Comparison of ENCODE assay signal across 8 cellular contexts in genomic region chr10:74081192-74081803, GRCh38.
DNase-seq lines count a peak whose midpoint lies in the region; ATAC-seq, FAIRE-seq and TF ChIP-seq lines count a peak whose summit lies in the region.

No MANE protein-coding gene starts in this region.

- H3K9me3 ChIP-seq in WERI-Rb-1 (ENCODE audit: severe bottlenecking), result no peaks in the 10 kb centered on the region
- H3K9me3 ChIP-seq in endothelial cell of umbilical vein (replicated peaks; ENCODE audit: control insufficient read depth, insufficient read depth, low read length), result no peaks in the 10 kb centered on the region
- no peaks in the 10 kb centered on the region for H3K9me3 ChIP-seq in tibial nerve

- H3K9me1 ChIP-seq in endothelial cell of umbilical vein (replicated peaks; ENCODE audit: control insufficient read depth, extremely low read depth, insufficient read depth, low read length), result no peaks in the 10 kb centered on the region

- POLR2A ChIA-PET in endothelial cell of umbilical vein (lab: Charles Lee), result interaction anchor here (0.5 to 0.8 kb wide), 3 partner anchors 70 to 184 kb away, joined by 3 to 6 read pairs (median 5); partner anchors contain the start of gene ADK

- WGBS in tibial nerve, 2 donors, result 39 to 42% methylated on average over 4 of the region's 4 CpGs

- no peak overlapping the region for H2AFZ ChIP-seq in endothelial cell of umbilical vein (ENCODE audit: low read depth, low read length)

- no peak overlapping the region for H3K4me2 ChIP-seq in endothelial cell of umbilical vein (ENCODE audit: insufficient read depth, low read length)

- H3K36me3 ChIP-seq in WERI-Rb-1, result peaks cover 18% of the 10 kb centered on the region
- peaks cover 5 to 16% of the 10 kb centered on the region in 2 experiments for H3K36me3 ChIP-seq in endothelial cell of umbilical vein (ENCODE audit: control insufficient read depth in 2 of 2, extremely low read depth in 1 of 2, insufficient read depth in 2 of 2, low read length in 2 of 2)
- peaks cover 0 to 24% (median 0%) of the 10 kb centered on the region in 3 donors for H3K36me3 ChIP-seq in tibial nerve

- CTCF ChIA-PET in activated CD8-positive, alpha-beta memory T cell treated with anti-CD3 and anti-CD28 coated beads, Interleukin-2, amount 10 ng/mL, durations not matched to agents 7 days and 5 days (lab: Charles Lee), result interaction anchor here (0.6 to 4.6 kb wide), 23 partner anchors 11 to 201 kb away, joined by 3 to 42 read pairs (median 4); no protein-coding TSS in a partner anchor
- CTCF ChIA-PET in endothelial cell of umbilical vein (lab: Charles Lee), result interaction anchor here (0.5 to 8.1 kb wide), 63 partner anchors 10 to 246 kb away, joined by 3 to 191 read pairs (median 4); partner anchors contain the start of genes PLAU and VCL

- H3K9me3 Mint-ChIP-seq in activated CD8-positive, alpha-beta memory T cell treated with anti-CD3 and anti-CD28 coated beads, Interleukin-2, amount 10 ng/mL, durations not matched to agents 7 days and 5 days (ENCODE audit: low read depth), result no peaks in the 10 kb centered on the region

- dilution Hi-C loops in endothelial cell of umbilical vein (cut with MboI; ENCODE audit: extremely low pct_ligation_motif_present, low sequenced_read_pairs), result no loop called here

- peaks cover 41% of the 10 kb centered on the region for H3K79me2 ChIP-seq in endothelial cell of umbilical vein (ENCODE audit: control insufficient read depth, insufficient read depth, low read length)

- no peaks in the 10 kb centered on the region for H3K27me3 Mint-ChIP-seq in activated CD8-positive, alpha-beta memory T cell treated with anti-CD3 and anti-CD28 coated beads, Interleukin-2, amount 10 ng/mL, durations not matched to agents 7 days and 5 days

- ATAC-seq in activated CD8-positive, alpha-beta memory T cell treated with anti-CD3 and anti-CD28 coated beads, Interleukin-2, amount 10 ng/mL, durations not matched to agents 7 days and 5 days, result peak; percentile 34
- ATAC-seq in HG03457 (IDR thresholded peaks at IDR 0.05; ENCODE audit: unreplicated experiment), result no peak

- TF ChIP-seq POLR2A in endothelial cell of umbilical vein (IDR thresholded peaks at IDR 0.05; ENCODE audit: low read depth, low read length), result no peak
- TF ChIP-seq POLR2A in tibial nerve (IDR thresholded peaks at IDR 0.05), result no peak

- H3K27me3 ChIP-seq in WERI-Rb-1 (ENCODE audit: insufficient read depth, low read depth, severe bottlenecking) (no peaks in the 10 kb centered on the region), endothelial cell of umbilical vein (ENCODE audit: control insufficient read depth in 2 of 2, insufficient read depth in 2 of 2, low read length in 2 of 2) (no peaks in the 10 kb centered on the region), tibial nerve (no peaks in the 10 kb centered on the region)

- H4K20me1 ChIP-seq in endothelial cell of umbilical vein (replicated peaks; ENCODE audit: control insufficient read depth, extremely low read depth, insufficient read depth, low read length), result no peaks in the 10 kb centered on the region

- DNase-seq in activated CD8-positive, alpha-beta memory T cell treated with anti-CD3 and anti-CD28 coated beads, Interleukin-2, amount 10 ng/mL, durations not matched to agents 7 days and 5 days, result peak; percentile 58
- no peak for DNase-seq in activated CD8-positive, alpha-beta memory T cell treated with anti-CD3 and anti-CD28 coated beads, Interleukin-2, amount 50 U/mL, for 48 hours
- DNase-seq in NCI-H146 (lab: John Stamatoyannopoulos, UW) (peak; percentile 39), WERI-Rb-1 (peak; percentile 57), endothelial cell of umbilical vein (ENCODE audit: low read depth, low spot score) (peak; percentile 75), myocyte (ENCODE audit: low read depth) (peak; percentile 78), tibial nerve (ENCODE audit: low spot score in 2 of 2) (peak in 1 of 2 donors; percentile 48)

- peak; percentile 35 for FAIRE-seq in endothelial cell of umbilical vein (lab: Jason Lieb, UNC)

- H3K4me3 ChIP-seq in WERI-Rb-1 (ENCODE audit: low read depth, low read length), result no peak overlapping the region
- H3K4me3 ChIP-seq in endothelial cell of umbilical vein (replicated peaks in 1 of 3; ENCODE audit: insufficient read depth in 1 of 3, low read depth in 1 of 3, low read length in 3 of 3), result no peak overlapping the region
- no peak overlapping the region for H3K4me3 ChIP-seq in tibial nerve

- H3K4me1 ChIP-seq in endothelial cell of umbilical vein (ENCODE audit: control insufficient read depth, extremely low read depth, insufficient read depth, low read length) (peaks cover 50% of the 10 kb centered on the region), tibial nerve (peaks cover 0 to 72% (median 27%) of the 10 kb centered on the region in 4 donors)

- no peak overlapping the region for H3K4me3 Mint-ChIP-seq in activated CD8-positive, alpha-beta memory T cell treated with anti-CD3 and anti-CD28 coated beads, Interleukin-2, amount 10 ng/mL, durations not matched to agents 7 days and 5 days

- peaks cover 53% of the 10 kb centered on the region for H3K4me1 Mint-ChIP-seq in activated CD8-positive, alpha-beta memory T cell treated with anti-CD3 and anti-CD28 coated beads, Interleukin-2, amount 10 ng/mL, durations not matched to agents 7 days and 5 days

- intact Hi-C loops in endothelial cell of umbilical vein (cut with micrococcal nuclease), result loop anchor here (1.0 to 2.0 kb wide), 5 partner anchors 82 to 232 kb away; no protein-coding TSS in a partner anchor

- no TSS peak for BruUV-seq in endothelial cell of umbilical vein (replicated peaks; lab: Mats Ljungman, UMichigan)

- TF ChIP-seq EP300 in tibial nerve (IDR thresholded peaks at IDR 0.05), result no peak

- H3K27ac Mint-ChIP-seq in activated CD8-positive, alpha-beta memory T cell treated with anti-CD3 and anti-CD28 coated beads, Interleukin-2, amount 10 ng/mL, durations not matched to agents 7 days and 5 days, result no peak overlapping the region

- peak; percentile 75 for TF ChIP-seq CTCF in WERI-Rb-1 (IDR thresholded peaks at IDR 0.05; ENCODE audit: low read depth, low read length)
- peak; percentile 75 to 77 for TF ChIP-seq CTCF in endothelial cell of umbilical vein (IDR thresholded peaks at IDR 0.05; ENCODE audit: extremely low read depth in 1 of 2, insufficient read depth in 1 of 2, low read depth in 1 of 2, low read length in 2 of 2)
- peak; percentile 63 to 76 (median 70) for TF ChIP-seq CTCF in tibial nerve (IDR thresholded peaks at IDR 0.05)

- H3K9ac ChIP-seq in endothelial cell of umbilical vein (replicated peaks; ENCODE audit: extremely low read depth, insufficient read depth, low read length), result no peak overlapping the region

- H3K27ac ChIP-seq in WERI-Rb-1 (no peak overlapping the region), endothelial cell of umbilical vein (ENCODE audit: insufficient read depth, low read depth, low read length) (peak overlapping the region; percentile 90), tibial nerve (peak overlapping the region in 1 of 4 donors; percentile 13)

- peaks cover 15% of the 10 kb centered on the region for H3K36me3 Mint-ChIP-seq in activated CD8-positive, alpha-beta memory T cell treated with anti-CD3 and anti-CD28 coated beads, Interleukin-2, amount 10 ng/mL, durations not matched to agents 7 days and 5 days

TF ChIP-seq in endothelial cell of umbilical vein, 7 proteins besides CTCF, POLR2A, EP300 and RAD21:
- TF ChIP-seq MAX (IDR thresholded peaks at IDR 0.05; ENCODE audit: insufficient read depth, insufficient read length), result no peak
- no peak for TF ChIP-seq EZH2 (IDR thresholded peaks at IDR 0.05; ENCODE audit: borderline replicate concordance, low read depth, low read length, severe bottlenecking)
- no peak for TF ChIP-seq FOS (IDR thresholded peaks at IDR 0.05; ENCODE audit: borderline replicate concordance, insufficient read depth, low read length)
- TF ChIP-seq MYC (IDR thresholded peaks at IDR 0.05; ENCODE audit: low read depth, low read length), result no peak
- TF ChIP-seq JUN (IDR thresholded peaks at IDR 0.05; ENCODE audit: borderline replicate concordance, insufficient read depth, insufficient read length, low read depth), result no peak
- no peak for TF ChIP-seq GATA2 (IDR thresholded peaks at IDR 0.05; ENCODE audit: insufficient read depth, insufficient read length, low read depth, low read length)
- TF ChIP-seq POLR2AphosphoS5 (IDR thresholded peaks at IDR 0.05; ENCODE audit: insufficient read depth, low read depth, low read length), result no peak
TF ChIP-seq in endothelial cell of umbilical vein: peak in this region for 0.
